Comparison of ENCODE assay signal across 14 cellular contexts in the genomic region with DNA sequence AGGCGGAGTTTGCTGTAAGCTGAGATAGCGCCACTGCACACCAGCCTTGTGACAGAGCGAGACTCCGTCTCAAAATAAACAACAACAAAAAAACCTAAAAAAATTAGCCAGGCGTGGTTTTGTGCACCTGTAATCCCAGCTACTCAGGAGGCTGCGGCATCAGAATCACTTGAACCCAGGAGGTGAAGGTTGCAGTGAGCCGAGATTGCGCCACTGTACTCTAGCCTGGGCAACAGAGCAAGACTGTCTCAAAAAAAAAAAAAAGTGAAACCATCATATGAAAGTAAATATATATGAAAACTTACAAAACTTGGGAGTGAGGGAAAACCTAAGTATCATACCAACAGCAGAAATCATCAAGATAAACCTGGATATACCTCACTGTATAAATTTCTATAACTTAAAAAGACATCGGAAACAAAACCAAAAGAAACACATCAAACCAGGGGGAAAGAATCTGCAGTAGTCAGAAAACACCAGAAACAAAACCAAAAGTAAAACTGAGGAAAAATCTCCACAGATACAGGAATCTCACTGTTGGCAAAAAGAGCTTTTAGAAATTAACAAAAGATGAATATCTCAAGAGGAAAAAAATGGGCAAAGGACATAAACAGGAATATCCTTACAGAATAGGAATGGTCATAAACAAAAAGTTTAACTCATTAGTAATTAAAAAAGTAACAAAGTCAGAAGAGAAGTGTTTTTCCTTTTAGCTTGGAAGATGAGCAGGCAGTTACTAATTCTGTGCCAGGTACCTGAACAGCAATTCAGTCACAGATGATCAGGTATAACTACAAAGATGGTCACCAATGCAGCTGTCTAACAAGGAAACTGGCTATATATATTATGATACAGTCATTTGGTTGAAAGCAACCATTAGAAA. TPM values are rescaled to one million over a fixed set of nuclear protein-coding genes. Genes with fewer than 3 reads are reported as not detected.
A peak's percentile ranks its signal among the peaks of the same experiment; 100 is the strongest.
DNase-seq lines count a peak whose midpoint lies in the region; ATAC-seq and TF ChIP-seq lines count a peak whose summit lies in the region.
"Had no signal": no experiment of that assay in that cellular context is flagged by ENCODE, and none has a peak within 500 bp of the region (broad histone marks: within the 10 kb centered on the region; RNA-seq: fewer than 3 reads in every experiment).

No MANE protein-coding gene starts in this region.

- H2AK5ac ChIP-seq in mesendoderm (ENCODE audit: low read length), result no peak overlapping the region

- no peak overlapping the region for H3K9ac ChIP-seq in mesendoderm (ENCODE audit: low read length)

- no peaks in the 10 kb centered on the region for H3K79me2 ChIP-seq in mesendoderm (ENCODE audit: control insufficient read depth, insufficient read depth, low read length)

- WGBS in mesendoderm (ENCODE audit: extremely low coverage, insufficient coverage, low lambda C conversion rate), result no CpG with 5 or more reads among the region's 9 CpGs

- H3K4me1 Mint-ChIP-seq in activated CD4-positive, alpha-beta memory T cell treated with anti-CD3 and anti-CD28 coated beads, Interleukin-2, amount 10 ng/mL, durations not matched to agents 7 days and 5 days, result peaks cover 5% of the 10 kb centered on the region
- peaks cover 3 to 19% (median 16%) of the 10 kb centered on the region in 7 donors for H3K4me1 Mint-ChIP-seq in naive thymus-derived CD4-positive, alpha-beta T cell

- H3K23ac ChIP-seq in mesendoderm (ENCODE audit: low read length), result no peak overlapping the region

- H3K4me2 ChIP-seq in mesendoderm (ENCODE audit: low read length), result no peak overlapping the region
- H3K4me2 ChIP-seq: smooth muscle cell had no signal

- no peak overlapping the region for H3K4ac ChIP-seq in mesendoderm (ENCODE audit: low read depth, low read length)

- H3K27me3 ChIP-seq in naive thymus-derived CD4-positive, alpha-beta T cell (ENCODE audit: control insufficient read depth in 2 of 2, insufficient read depth in 2 of 2, low read length in 2 of 2), result no peaks in the 10 kb centered on the region
- H3K27me3 ChIP-seq in Peyer's patch (no peaks in the 10 kb centered on the region), mesendoderm (ENCODE audit: insufficient read depth, low read length, poor library complexity) (no peaks in the 10 kb centered on the region)
- H3K27me3 ChIP-seq: thyroid gland had no signal

- no peak for TF ChIP-seq CTCF in omental fat pad (IDR thresholded peaks at IDR 0.05)
- TF ChIP-seq CTCF in Peyer's patch (IDR thresholded peaks at IDR 0.05), result no peak

- TF ChIP-seq POLR2A in Peyer's patch (IDR thresholded peaks at IDR 0.05), result no peak

- POLR2A ChIA-PET in activated CD4-positive, alpha-beta memory T cell treated with anti-CD3 and anti-CD28 coated beads, Interleukin-2, amount 10 ng/mL, durations not matched to agents 7 days and 5 days (lab: Charles Lee), result no interaction called here
- POLR2A ChIA-PET in naive thymus-derived CD4-positive, alpha-beta T cell (lab: Charles Lee), result interaction anchor here (0.6 kb wide), 1 partner anchor 451 kb away, joined by 3 read pairs; no protein-coding TSS in a partner anchor

- no peaks in the 10 kb centered on the region for H3K9me3 ChIP-seq in naive thymus-derived CD4-positive, alpha-beta T cell (ENCODE audit: control insufficient read depth in 2 of 3, low read length in 3 of 3)
- H3K9me3 ChIP-seq in Peyer's patch, result no peaks in the 10 kb centered on the region
- H3K9me3 ChIP-seq: thyroid gland had no signal

- H3K36me3 Mint-ChIP-seq in activated CD4-positive, alpha-beta memory T cell treated with anti-CD3 and anti-CD28 coated beads, Interleukin-2, amount 10 ng/mL, durations not matched to agents 7 days and 5 days (ENCODE audit: low read depth), result no peaks in the 10 kb centered on the region
- H3K36me3 Mint-ChIP-seq in naive thymus-derived CD4-positive, alpha-beta T cell, result peaks cover 0 to 6% (median 3%) of the 10 kb centered on the region in 5 donors

- H4K8ac ChIP-seq in mesendoderm (ENCODE audit: low read depth, low read length), result no peak overlapping the region

- H3K4me1 ChIP-seq in naive thymus-derived CD4-positive, alpha-beta T cell (ENCODE audit: control insufficient read depth in 2 of 2, insufficient read depth in 2 of 2, low read length in 2 of 2), result no peaks in the 10 kb centered on the region
- H3K4me1 ChIP-seq in Peyer's patch (no peaks in the 10 kb centered on the region), mesendoderm (ENCODE audit: control insufficient read depth, low read depth, low read length) (no peaks in the 10 kb centered on the region)
- H3K4me1 ChIP-seq: thyroid gland had no signal

- no peak overlapping the region for H3K27ac ChIP-seq in naive thymus-derived CD4-positive, alpha-beta T cell (ENCODE audit: low read depth, low read length)
- H3K27ac ChIP-seq in Peyer's patch (no peak overlapping the region), mesendoderm (ENCODE audit: low read depth, low read length) (no peak overlapping the region)
- H3K27ac ChIP-seq: thyroid gland had no signal

- peak; percentile 41 for ATAC-seq in naive thymus-derived CD4-positive, alpha-beta T cell
- no peak for ATAC-seq in omental fat pad (ENCODE audit: low FRiP score)
- ATAC-seq: left colon had no signal

- no peaks in the 10 kb centered on the region for H3K79me1 ChIP-seq in mesendoderm (ENCODE audit: low read length)

- H4K5ac ChIP-seq in mesendoderm (ENCODE audit: low read length), result no peak overlapping the region

- no peak overlapping the region for H2BK5ac ChIP-seq in mesendoderm (ENCODE audit: low read length)

- H3K27ac Mint-ChIP-seq in activated CD4-positive, alpha-beta memory T cell treated with anti-CD3 and anti-CD28 coated beads, Interleukin-2, amount 10 ng/mL, durations not matched to agents 7 days and 5 days, result peak overlapping the region; percentile 7
- H3K27ac Mint-ChIP-seq in naive thymus-derived CD4-positive, alpha-beta T cell, result peak overlapping the region; percentile 25 to 81 (median 47)

- CTCF ChIA-PET in activated CD4-positive, alpha-beta memory T cell treated with anti-CD3 and anti-CD28 coated beads, Interleukin-2, amount 10 ng/mL, durations not matched to agents 7 days and 5 days (lab: Charles Lee), result no interaction called here
- CTCF ChIA-PET in naive thymus-derived CD4-positive, alpha-beta T cell (lab: Charles Lee), result no interaction called here

- no peak overlapping the region for H3K18ac ChIP-seq in mesendoderm (ENCODE audit: low read length)

- no peak overlapping the region for H2BK15ac ChIP-seq in mesendoderm (replicated peaks; ENCODE audit: low read depth)

- peaks cover 50% of the 10 kb centered on the region for H3K27me3 Mint-ChIP-seq in activated CD4-positive, alpha-beta memory T cell treated with anti-CD3 and anti-CD28 coated beads, Interleukin-2, amount 10 ng/mL, durations not matched to agents 7 days and 5 days
- peaks cover 5 to 46% (median 12%) of the 10 kb centered on the region in 5 donors for H3K27me3 Mint-ChIP-seq in naive thymus-derived CD4-positive, alpha-beta T cell
- H3K27me3 Mint-ChIP-seq: brain had no signal

- H2BK120ac ChIP-seq in mesendoderm (ENCODE audit: low read depth, low read length), result no peak overlapping the region

- DNase-seq in GM19240 (ENCODE audit: insufficient read length, low spot score) (peak; percentile 20), omental fat pad (ENCODE audit: low spot score) (no peak), Peyer's patch (no peak), mesendoderm (no peak)
- DNase-seq in activated CD4-positive, alpha-beta memory T cell treated with anti-CD3 and anti-CD28 coated beads, Interleukin-2, amount 10 ng/mL, durations not matched to agents 7 days and 5 days, result peak; percentile 17
- DNase-seq in naive thymus-derived CD4-positive, alpha-beta T cell, result peak in 4 of 9 donors; percentile 2 to 21 (median 11)
- DNase-seq: activated CD8-positive, alpha-beta memory T cell treated with anti-CD3 and anti-CD28 coated beads, Interleukin-2, amount 50 U/mL, for 48 hours; Calu3; left colon; NCI-H1092; thyroid gland had no signal

- H3K4me3 ChIP-seq in GM08714 (ENCODE audit: low read length), result peak overlapping the region; percentile 20; the same call in 1 of the 2 replicates
- peak overlapping the region; percentile 24 for H3K4me3 ChIP-seq in naive thymus-derived CD4-positive, alpha-beta T cell (ENCODE audit: low read length)
- H3K4me3 ChIP-seq in Peyer's patch, result peak overlapping the region in 2 of 4 donors; percentile 6 to 12
- no peak overlapping the region for H3K4me3 ChIP-seq in mesendoderm (ENCODE audit: low read length)
- H3K4me3 ChIP-seq: smooth muscle cell, thyroid gland had no signal

- no peaks in the 10 kb centered on the region for H3K36me3 ChIP-seq in naive thymus-derived CD4-positive, alpha-beta T cell (ENCODE audit: control insufficient read depth in 2 of 3, insufficient read depth in 3 of 3, low read length in 3 of 3)
- H3K36me3 ChIP-seq in Peyer's patch (no peaks in the 10 kb centered on the region), mesendoderm (ENCODE audit: control insufficient read depth, insufficient read depth, low read length) (no peaks in the 10 kb centered on the region)

- no peak overlapping the region for H3K56ac ChIP-seq in mesendoderm (ENCODE audit: low read length)

- intact Hi-C loops in naive thymus-derived CD4-positive, alpha-beta T cell (cut with micrococcal nuclease), result loop anchor here in 1 of 2 donors (2.0 kb wide), 1 partner anchor 41 kb away; the partner anchor contains the start of gene ETV5

- H3K9me3 Mint-ChIP-seq in activated CD4-positive, alpha-beta memory T cell treated with anti-CD3 and anti-CD28 coated beads, Interleukin-2, amount 10 ng/mL, durations not matched to agents 7 days and 5 days, result peaks cover 3% of the 10 kb centered on the region
- peaks cover 0 to 4% (median 0%) of the 10 kb centered on the region in 11 donors for H3K9me3 Mint-ChIP-seq in naive thymus-derived CD4-positive, alpha-beta T cell

- H3K4me3 Mint-ChIP-seq in activated CD4-positive, alpha-beta memory T cell treated with anti-CD3 and anti-CD28 coated beads, Interleukin-2, amount 10 ng/mL, durations not matched to agents 7 days and 5 days, result peak overlapping the region; percentile 60
- H3K4me3 Mint-ChIP-seq in naive thymus-derived CD4-positive, alpha-beta T cell, result peak overlapping the region; percentile 54 to 93 (median 80)

RNA-seq across cellular contexts. Expression of gene ETV5, which starts 41.3 kb away (rescaled TPM):
- 1 to 10 TPM; 2.5 to 3.3 TPM for total RNA-seq in activated CD4-positive, alpha-beta memory T cell treated with anti-CD3 and anti-CD28 coated beads, Interleukin-2, amount 10 ng/mL, durations not matched to agents 7 days and 5 days
- 1 to 10 TPM in 2 of 5 experiments, under 1 TPM in 2, not detected in 1; 0.56 to 2.3 (median 0.97) TPM for total RNA-seq in naive thymus-derived CD4-positive, alpha-beta T cell
- not detected for polyA plus RNA-seq in naive thymus-derived CD4-positive, alpha-beta T cell
- 10 to 100 TPM; 10.3 to 23.3 (median 14.5) TPM for total RNA-seq in omental fat pad
- total RNA-seq in Peyer's patch, result 1 to 10 TPM; 4.1 to 5.3 (median 4.8) TPM
- polyA plus RNA-seq in mesendoderm (2013, experiment 1 of 2), result 16.0 TPM
- 15.4 TPM for polyA plus RNA-seq in mesendoderm (2013, experiment 2 of 2)

Comparison
In these comparisons a context has a peak if more than half of its experiments do, and no peak if none do; other contexts are left out.
1. DNase-seq: peak in GM19240 (single experiment) and activated CD4-positive, alpha-beta memory T cell treated with anti-CD3 and anti-CD28 coated beads, Interleukin-2, amount 10 ng/mL, durations not matched to agents 7 days and 5 days (single experiment); none in omental fat pad (single experiment), Peyer's patch (0 of 3) and mesendoderm (single experiment).